In the genomic region with DNA sequence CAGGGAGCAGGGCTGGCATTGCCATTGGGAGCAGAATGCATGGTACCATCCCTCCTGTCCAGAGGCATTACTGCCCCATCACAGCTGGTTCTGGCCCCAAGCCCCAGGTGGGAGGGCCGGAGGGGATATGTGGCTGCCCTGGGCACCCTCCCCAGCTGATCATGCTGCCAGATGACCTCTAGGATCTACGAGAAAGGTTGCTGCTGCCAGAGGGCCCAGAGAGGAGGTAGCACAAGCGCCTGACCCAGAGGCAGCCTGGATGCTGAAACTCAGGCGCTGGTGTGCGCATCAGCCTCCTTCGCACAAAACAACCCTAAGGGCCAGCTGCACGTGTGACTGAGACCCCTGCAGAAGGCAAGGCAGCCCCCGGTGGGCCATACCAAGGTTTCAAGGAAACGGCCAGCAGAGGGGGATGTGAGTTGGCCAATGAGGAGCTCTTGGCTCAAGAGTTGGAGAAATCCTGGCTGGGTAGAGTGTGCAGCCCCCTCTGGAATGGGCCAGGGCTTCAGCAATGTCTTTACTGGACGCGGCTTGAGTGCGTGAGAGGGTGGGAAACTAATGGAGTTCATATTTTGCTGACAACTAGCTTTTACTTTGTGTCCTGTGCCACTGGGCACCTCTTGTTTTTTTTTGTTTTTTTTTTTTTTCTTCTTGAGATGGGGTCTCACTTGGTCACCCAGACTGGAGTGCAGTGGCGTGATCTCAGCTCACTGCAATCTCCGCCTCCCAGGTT, we compare ENCODE assay signal across 9 cellular contexts.
A peak's percentile ranks its signal among the peaks of the same experiment; 100 is the strongest.
DNase-seq lines count a peak whose midpoint lies in the region; ATAC-seq, FAIRE-seq and TF ChIP-seq lines count a peak whose summit lies in the region.
"Had no signal": no experiment of that assay in that cellular context is flagged by ENCODE, and none has a peak within 500 bp of the region (broad histone marks: within the 10 kb centered on the region; RNA-seq: fewer than 3 reads in every experiment).

No MANE protein-coding gene starts in this region.

- intact Hi-C loops in K562 (cut with micrococcal nuclease) = loop anchor here (5.0 kb wide), 1 partner anchor 43 kb away; no protein-coding TSS in a partner anchor

- POLR2A ChIA-PET in K562 (lab: Yijun Ruan, JAX) = interaction anchor here (0.6 kb wide), 2 partner anchors 247 to 600 kb away, joined by 4 read pairs; no protein-coding TSS in a partner anchor

- FAIRE-seq in K562 (lab: Jason Lieb, UNC) = no peak
- FAIRE-seq: small intestine had no signal

- H3K27ac Mint-ChIP-seq in neural progenitor cell = no peak overlapping the region

- H3K27me3 ChIP-seq in BLaER1 treated with 17β-estradiol and CSF1 and Interleukin-3, amounts not matched to agents 10 nM and 100 nM = no peaks in the 10 kb centered on the region
- H3K27me3 ChIP-seq in KMS-11 (ENCODE audit: insufficient read depth, low read depth) (no peaks in the 10 kb centered on the region), K562 (ENCODE audit: control insufficient read depth in 2 of 2, insufficient read depth in 2 of 2, low read length in 2 of 2) (no peaks in the 10 kb centered on the region; a peak in 1 of 5 replicates), neural progenitor cell (no peaks in the 10 kb centered on the region)

- H2AFZ ChIP-seq in KMS-11 (ENCODE audit: low read depth) = peak overlapping the region; percentile 69; the same call in 1 of the 2 replicates
- no peak overlapping the region for H2AFZ ChIP-seq in K562 (ENCODE audit: low read depth, low read length)
- peak overlapping the region; percentile 80 for H2AFZ ChIP-seq in neural progenitor cell (replicated peaks)

- H3K9me1 ChIP-seq in K562 (ENCODE audit: control insufficient read depth, insufficient read depth, low read length) = no peaks in the 10 kb centered on the region

- peak; percentile 41; the same call in 1 of the 2 replicates for TF ChIP-seq CTCF in KMS-11 (conservative IDR thresholded peaks at IDR 0.05; ENCODE audit: low read depth, low read length)
- 0 out of 6 replicates have a peak, but pooled peaks of 1 of the 3 experiments have one; percentile 32 for TF ChIP-seq CTCF in K562 (IDR thresholded peaks at IDR 0.05 in 2 of 3, conservative IDR thresholded peaks at IDR 0.05 in 1 of 3; ENCODE audit: insufficient read depth in 2 of 3, low read depth in 1 of 3, low read length in 3 of 3)
- no peak for TF ChIP-seq CTCF in neural progenitor cell (IDR thresholded peaks at IDR 0.05)

- H3K27me3 Mint-ChIP-seq in neural progenitor cell (ENCODE audit: insufficient read depth, low read depth) = peaks cover 5% of the 10 kb centered on the region

- no peak for TF ChIP-seq POLR2A in K562 (conservative IDR thresholded peaks at IDR 0.05)

- no peak overlapping the region for H3K9ac ChIP-seq in BLaER1 treated with 17β-estradiol and CSF1 and Interleukin-3, amounts not matched to agents 10 nM and 100 nM
- no peak overlapping the region for H3K9ac ChIP-seq in KMS-11
- H3K9ac ChIP-seq in K562 (ENCODE audit: insufficient read depth in 1 of 2, low read depth in 2 of 2, low read length in 2 of 2) = no peak overlapping the region
- no peak overlapping the region for H3K9ac ChIP-seq in neural progenitor cell

- no peaks in the 10 kb centered on the region for H3K36me3 Mint-ChIP-seq in neural progenitor cell

- H3F3A ChIP-seq in neural progenitor cell (ENCODE audit: low read depth) = no peaks in the 10 kb centered on the region

- peak in 1 of 4 experiments; percentile 5 for DNase-seq in K562 (ENCODE audit: extremely low read depth in 1 of 4, low spot score in 3 of 4)
- no peak for DNase-seq in neural progenitor cell (ENCODE audit: low spot score)
- no peak for DNase-seq in OCI-M1 (lab: John Stamatoyannopoulos, UW)
- DNase-seq in cerebellar nuclear complex (lab: John Stamatoyannopoulos, UW) = no peak
- no peak for DNase-seq in GOT3 (lab: John Stamatoyannopoulos, UW)

- peak; percentile 8; the same call in 1 of the 3 replicates for ATAC-seq in K562
- no peak for ATAC-seq in HG03039 (IDR thresholded peaks at IDR 0.05; ENCODE audit: unreplicated experiment)

- peaks cover 0 to 19% (median 9%) of the 10 kb centered on the region in 11 experiments; a peak in 8 of 22 replicates for H3K9me3 ChIP-seq in BLaER1 treated with 17β-estradiol and CSF1 and Interleukin-3, amounts not matched to agents 10 nM and 100 nM (replicated peaks in 1 of 11)
- H3K9me3 ChIP-seq in K562 (replicated peaks; ENCODE audit: control insufficient read depth, insufficient read depth, low read depth, low read length) (no peaks in the 10 kb centered on the region), neural progenitor cell (ENCODE audit: low read depth) (no peaks in the 10 kb centered on the region)

- BruUV-seq in K562 (replicated peaks; lab: Mats Ljungman, UMichigan) = no TSS peak

- H3K4me1 ChIP-seq in BLaER1 treated with 17β-estradiol and CSF1 and Interleukin-3, amounts not matched to agents 10 nM and 100 nM = peaks cover 48 to 71% (median 66%) of the 10 kb centered on the region in 10 experiments
- H3K4me1 ChIP-seq in KMS-11 (ENCODE audit: low read depth, poor library complexity, severe bottlenecking) = peaks cover 32% of the 10 kb centered on the region
- H3K4me1 ChIP-seq in K562 (replicated peaks in 1 of 2; ENCODE audit: control insufficient read depth in 2 of 2, insufficient read depth in 2 of 2, low read length in 2 of 2) = peaks cover 15 to 17% of the 10 kb centered on the region in 2 experiments; a peak in 4 of 5 replicates
- no peaks in the 10 kb centered on the region for H3K4me1 ChIP-seq in neural progenitor cell

- H3K4me2 ChIP-seq in BLaER1 treated with 17β-estradiol and CSF1 and Interleukin-3, amounts not matched to agents 10 nM and 100 nM = peak overlapping the region in 9 of 11 experiments; percentile 75 to 96 (median 92); a peak in 16 of 22 replicates
- peak overlapping the region; percentile 4; the same call in 1 of the 2 replicates for H3K4me2 ChIP-seq in KMS-11
- no peak overlapping the region for H3K4me2 ChIP-seq in K562 (ENCODE audit: insufficient read depth, low read length)
- no peak overlapping the region for H3K4me2 ChIP-seq in neural progenitor cell

- H3K4me3 ChIP-seq in BLaER1 treated with 17β-estradiol and CSF1 and Interleukin-3, amounts not matched to agents 10 nM and 100 nM = no peak overlapping the region
- H3K4me3 ChIP-seq in KMS-11 (IDR thresholded peaks at IDR 0.05; ENCODE audit: insufficient read depth, low read depth, low read length) (no peak overlapping the region), K562 (no peak overlapping the region), neural progenitor cell (no peak overlapping the region)

- no peak for TF ChIP-seq EP300 in K562 (IDR thresholded peaks at IDR 0.05; ENCODE audit: low read length)

- no peak overlapping the region for H3K4me3 Mint-ChIP-seq in neural progenitor cell

- H3K36me3 ChIP-seq in BLaER1 treated with 17β-estradiol and CSF1 and Interleukin-3, amounts not matched to agents 10 nM and 100 nM = no peaks in the 10 kb centered on the region
- no peaks in the 10 kb centered on the region for H3K36me3 ChIP-seq in KMS-11 (ENCODE audit: insufficient read depth)
- H3K36me3 ChIP-seq in K562 (ENCODE audit: control insufficient read depth, insufficient read depth, low read length) = no peaks in the 10 kb centered on the region
- H3K36me3 ChIP-seq in neural progenitor cell = no peaks in the 10 kb centered on the region

- CTCF ChIA-PET in K562 (lab: Yijun Ruan, JAX; ENCODE audit: low intra/inter-chr PET ratio) = interaction anchor here (0.6 to 1.5 kb wide), 6 partner anchors 42 to 953 kb away, joined by 3 to 7 read pairs (median 4); no protein-coding TSS in a partner anchor

- 0 out of 22 replicates have a peak, but pooled peaks cover 0 to 6% (median 0%) of the 10 kb centered on the region in 11 experiments for H4K20me1 ChIP-seq in BLaER1 treated with 17β-estradiol and CSF1 and Interleukin-3, amounts not matched to agents 10 nM and 100 nM
- H4K20me1 ChIP-seq in KMS-11 (ENCODE audit: insufficient read depth) = no peaks in the 10 kb centered on the region
- H4K20me1 ChIP-seq in K562 (replicated peaks; ENCODE audit: control insufficient read depth, insufficient read depth, low read length) = no peaks in the 10 kb centered on the region
- no peaks in the 10 kb centered on the region for H4K20me1 ChIP-seq in neural progenitor cell (ENCODE audit: low read depth)

- TF ChIP-seq RAD21 in K562 (CRISPR knock-in tag; conservative IDR thresholded peaks at IDR 0.05 in 1 of 2, IDR thresholded peaks at IDR 0.05 in 1 of 2) = no peak

- peaks cover 17% of the 10 kb centered on the region for H3K4me1 Mint-ChIP-seq in neural progenitor cell

- H3K79me2 ChIP-seq in KMS-11 (ENCODE audit: insufficient read depth, low read depth) (no peaks in the 10 kb centered on the region), K562 (ENCODE audit: control insufficient read depth, insufficient read depth, low read length) (no peaks in the 10 kb centered on the region), neural progenitor cell (ENCODE audit: low read depth) (no peaks in the 10 kb centered on the region)

- in situ Hi-C loops in K562 (cut with MboI) = loop anchor here (5.0 to 10.0 kb wide), 2 partner anchors 242 to 474 kb away; no protein-coding TSS in a partner anchor

- no peak overlapping the region for H3K27ac ChIP-seq in BLaER1 treated with 17β-estradiol and CSF1 and Interleukin-3, amounts not matched to agents 10 nM and 100 nM
- H3K27ac ChIP-seq in KMS-11 (no peak overlapping the region), K562 (ENCODE audit: extremely low read depth, low read depth, low read length) (no peak overlapping the region), neural progenitor cell (no peak overlapping the region)

- WGBS in K562 (ENCODE audit: insufficient coverage, low coverage, missing lambda C conversion rate) = 62% methylated on average over 11 of the region's 14 CpGs

- peaks cover 3% of the 10 kb centered on the region for H3K9me3 Mint-ChIP-seq in neural progenitor cell

TF ChIP-seq in K562, 482 proteins besides CTCF, POLR2A, EP300 and RAD21 (continues in another document):
- no peak for TF ChIP-seq CBFA2T2 (conservative IDR thresholded peaks at IDR 0.05)
- TF ChIP-seq CBX5 (IDR thresholded peaks at IDR 0.05; ENCODE audit: borderline replicate concordance, low read depth) = no peak
- no peak for TF ChIP-seq FOXJ2 (tag; IDR thresholded peaks at IDR 0.05)
- peak; percentile 57 for TF ChIP-seq ZNF316 (IDR thresholded peaks at IDR 0.05)
- TF ChIP-seq NR2C1 (IDR thresholded peaks at IDR 0.05) = no peak
- TF ChIP-seq NR2C1 (tag; IDR thresholded peaks at IDR 0.05) = no peak
- 0 out of 2 replicates have a peak, but pooled peaks have one; percentile 49 for TF ChIP-seq ZNF511 (CRISPR knock-in tag; IDR thresholded peaks at IDR 0.05)

Comparison
In these comparisons a context has a peak if more than half of its experiments do, and no peak if none do; other contexts are left out.
1. H3K4me2 ChIP-seq: peak in BLaER1 treated with 17β-estradiol and CSF1 and Interleukin-3, amounts not matched to agents 10 nM and 100 nM (9 of 11) and KMS-11 (single experiment); none in K562 (single experiment) and neural progenitor cell (single experiment).